12 cellular contexts compared by ENCODE assay signal in genomic region chr2:113175736-113176695, GRCh38. TPM values are rescaled to one million over a fixed set of nuclear protein-coding genes. Genes with fewer than 3 reads are reported as not detected.
DNase-seq lines count a peak whose midpoint lies in the region; ATAC-seq and TF ChIP-seq lines count a peak whose summit lies in the region.
"Had no signal": no experiment of that assay in that cellular context is flagged by ENCODE, and none has a peak within 500 bp of the region (broad histone marks: within the 10 kb centered on the region; RNA-seq: fewer than 3 reads in every experiment).

No MANE protein-coding gene starts in this region.

- peaks cover 26 to 42% of the 10 kb centered on the region in 2 donors for H3K36me3 Mint-ChIP-seq in CD14-positive monocyte
- H3K36me3 Mint-ChIP-seq in activated CD8-positive, alpha-beta T cell treated with anti-CD3 and anti-CD28 coated beads, Interleukin-2, amount 10 ng/mL, durations not matched to agents 7 days and 5 days (ENCODE audit: low read depth) = peaks cover 90% of the 10 kb centered on the region
- peaks cover 7 to 8% of the 10 kb centered on the region in 2 donors for H3K36me3 Mint-ChIP-seq in naive B cell

- H3K27ac ChIP-seq in PC-3 (ENCODE audit: low read length) = no peak overlapping the region
- H3K27ac ChIP-seq: left ventricle myocardium inferior had no signal

- H3K9ac ChIP-seq in PC-3 (ENCODE audit: low read length) = no peak overlapping the region

- H4K20me1 ChIP-seq in PC-3 (ENCODE audit: low read length) = no peaks in the 10 kb centered on the region

- intact Hi-C loops in CD14-positive monocyte (cut with micrococcal nuclease) = loop anchor here in 1 of 2 donors (5.0 kb wide), 1 partner anchor 34 kb away; no protein-coding TSS in a partner anchor
- intact Hi-C loops in PC-3 (cut with micrococcal nuclease) = no loop called here

- H3K4me1 Mint-ChIP-seq in CD14-positive monocyte = peaks cover 82% of the 10 kb centered on the region
- H3K4me1 Mint-ChIP-seq in activated CD8-positive, alpha-beta T cell treated with anti-CD3 and anti-CD28 coated beads, Interleukin-2, amount 10 ng/mL, durations not matched to agents 7 days and 5 days (ENCODE audit: low read depth) = peaks cover 79% of the 10 kb centered on the region
- H3K4me1 Mint-ChIP-seq in naive B cell = peaks cover 80 to 94% (median 93%) of the 10 kb centered on the region in 3 donors

- POLR2A ChIA-PET in activated CD8-positive, alpha-beta T cell treated with anti-CD3 and anti-CD28 coated beads, Interleukin-2, amount 10 ng/mL, durations not matched to agents 7 days and 5 days (lab: Charles Lee) = interaction anchor here (0.7 to 5.9 kb wide), 14 partner anchors 8 to 96 kb away, joined by 3 to 81 read pairs (median 8); no protein-coding TSS in a partner anchor
- POLR2A ChIA-PET in PC-3 (lab: Charles Lee; ENCODE audit: unreplicated experiment) = no interaction called here

- H2AFZ ChIP-seq in PC-3 (ENCODE audit: low read length) = no peak overlapping the region

- H3K4me3 ChIP-seq in PC-3 (ENCODE audit: low read length) = no peak overlapping the region

- H3K27me3 ChIP-seq in PC-3 (ENCODE audit: low read length) = no peaks in the 10 kb centered on the region

- no TSS peak for BruUV-seq in PC-3 (replicated peaks; lab: Mats Ljungman, UMichigan)

- H3K36me3 ChIP-seq in PC-3 (ENCODE audit: low read depth, low read length) = no peaks in the 10 kb centered on the region
- H3K36me3 ChIP-seq: left ventricle myocardium inferior had no signal

- no peak overlapping the region for H3K4me2 ChIP-seq in PC-3 (ENCODE audit: low read length)

- H3K9me3 Mint-ChIP-seq in CD14-positive monocyte = no peaks in the 10 kb centered on the region
- H3K9me3 Mint-ChIP-seq in activated CD8-positive, alpha-beta T cell treated with anti-CD3 and anti-CD28 coated beads, Interleukin-2, amount 10 ng/mL, durations not matched to agents 7 days and 5 days (ENCODE audit: insufficient read depth) = peaks cover 4% of the 10 kb centered on the region
- H3K9me3 Mint-ChIP-seq in naive B cell = peaks cover 0 to 4% (median 0%) of the 10 kb centered on the region in 7 donors

- H3K4me1 ChIP-seq in PC-3 (ENCODE audit: insufficient read depth, low read length) = no peaks in the 10 kb centered on the region
- H3K4me1 ChIP-seq: left ventricle myocardium inferior had no signal

- CTCF ChIA-PET in activated CD8-positive, alpha-beta T cell treated with anti-CD3 and anti-CD28 coated beads, Interleukin-2, amount 10 ng/mL, durations not matched to agents 7 days and 5 days (lab: Charles Lee) = interaction anchor here (1.0 to 13.5 kb wide), 11 partner anchors 13 to 214 kb away, joined by 3 to 370 read pairs (median 10); no protein-coding TSS in a partner anchor
- CTCF ChIA-PET in PC-3 (lab: Charles Lee) = no interaction called here

- H3K9me2 ChIP-seq in PC-3 (replicated peaks; ENCODE audit: low read length) = no peaks in the 10 kb centered on the region

- peak; percentile 23 for ATAC-seq in GM18517 (IDR thresholded peaks at IDR 0.05; ENCODE audit: unreplicated experiment)
- no peak for ATAC-seq in activated CD8-positive, alpha-beta T cell treated with anti-CD3 and anti-CD28 coated beads, Interleukin-2, amount 10 ng/mL, durations not matched to agents 7 days and 5 days
- ATAC-seq in naive B cell (ENCODE audit: low read depth in 2 of 2) = peak; percentile 67 to 68
- no peak for ATAC-seq in PC-3

- H3K9me3 ChIP-seq in PC-3 (ENCODE audit: low read length) = no peaks in the 10 kb centered on the region
- H3K9me3 ChIP-seq: Caco-2, left ventricle myocardium inferior had no signal

- H3K4me3 Mint-ChIP-seq in CD14-positive monocyte (peak overlapping the region; percentile 89 to 94), naive B cell (peak overlapping the region; percentile 80 to 98 (median 91))
- H3K4me3 Mint-ChIP-seq in activated CD8-positive, alpha-beta T cell treated with anti-CD3 and anti-CD28 coated beads, Interleukin-2, amount 10 ng/mL, durations not matched to agents 7 days and 5 days = peak overlapping the region; percentile 83

- H3K79me2 ChIP-seq in PC-3 (ENCODE audit: low read length) = no peaks in the 10 kb centered on the region

- H3K27me3 Mint-ChIP-seq in CD14-positive monocyte (ENCODE audit: low read depth in 3 of 3) = peaks cover 0 to 2% (median 0%) of the 10 kb centered on the region in 3 donors
- peaks cover 2% of the 10 kb centered on the region for H3K27me3 Mint-ChIP-seq in activated CD8-positive, alpha-beta T cell treated with anti-CD3 and anti-CD28 coated beads, Interleukin-2, amount 10 ng/mL, durations not matched to agents 7 days and 5 days (ENCODE audit: low read depth)
- no peaks in the 10 kb centered on the region for H3K27me3 Mint-ChIP-seq in naive B cell

- H3K27ac Mint-ChIP-seq in CD14-positive monocyte (peak overlapping the region in 6 of 7 donors; percentile 94 to 98 (median 98)), naive B cell (peak overlapping the region; percentile 84 to 99 (median 96))
- peak overlapping the region; percentile 91 for H3K27ac Mint-ChIP-seq in activated CD8-positive, alpha-beta T cell treated with anti-CD3 and anti-CD28 coated beads, Interleukin-2, amount 10 ng/mL, durations not matched to agents 7 days and 5 days

- no peak for DNase-seq in CD14-positive monocyte (ENCODE audit: low spot score)
- peak; percentile 72 for DNase-seq in activated CD8-positive, alpha-beta T cell treated with anti-CD3 and anti-CD28 coated beads, Interleukin-2, amount 10 ng/mL, durations not matched to agents 7 days and 5 days
- DNase-seq in naive B cell = peak; percentile 78
- no peak for DNase-seq in PC-3
- DNase-seq in NCI-H1417 (lab: John Stamatoyannopoulos, UW) = no peak
- no peak for DNase-seq in NCI-H1105 (lab: John Stamatoyannopoulos, UW)
- DNase-seq in middle frontal gyrus (ENCODE audit: extremely low spot score, low spot score) = no peak
- DNase-seq: Caco-2, left ventricle myocardium inferior, NCI-H146 had no signal

- TF ChIP-seq CTCF in CD14-positive monocyte (IDR thresholded peaks at IDR 0.05) (no peak), PC-3 (conservative IDR thresholded peaks at IDR 0.05; ENCODE audit: low read depth, low read length) (no peak)

- H3F3A ChIP-seq in PC-3 (ENCODE audit: low read length, unreplicated experiment) = no peaks in the 10 kb centered on the region

RNA-seq across cellular contexts. Expression of gene PSD4, which starts 2.2 kb away (rescaled TPM):
- polyA plus RNA-seq in CD14-positive monocyte = 10 to 100 TPM; 11.0 to 18.2 TPM
- 100 to 1,000 TPM; 394 to 404 TPM for total RNA-seq in activated CD8-positive, alpha-beta T cell treated with anti-CD3 and anti-CD28 coated beads, Interleukin-2, amount 10 ng/mL, durations not matched to agents 7 days and 5 days
- 10 to 100 TPM; 16.2 to 47.5 (median 29.1) TPM for polyA plus RNA-seq in naive B cell (ENCODE audit: low read depth in 6 of 6)
- total RNA-seq in PC-3 (2014; rRNA removed) = 46.6 and 60.3 TPM in 2 replicates

RNA-seq across cellular contexts. Expression of gene IL1RN, which starts 48.6 kb away (rescaled TPM):
- 100 to 1,000 TPM in 1 of 2 donors, 10 to 100 TPM in 1; 92.0 to 109 TPM for polyA plus RNA-seq in CD14-positive monocyte
- total RNA-seq in activated CD8-positive, alpha-beta T cell treated with anti-CD3 and anti-CD28 coated beads, Interleukin-2, amount 10 ng/mL, durations not matched to agents 7 days and 5 days = under 1 TPM in 1 of 2 experiments, not detected in 1; 0.31 TPM
- polyA plus RNA-seq in naive B cell (ENCODE audit: low read depth in 6 of 6) = under 1 TPM in 2 of 6 donors, not detected in 4; 0.14 to 0.29 TPM
- 1.3 and 8.2 TPM in 2 replicates for total RNA-seq in PC-3 (2014; rRNA removed)
- total RNA-seq: Caco-2, fibroblast of villous mesenchyme had no signal

Comparison
In these comparisons a context has a peak if more than half of its experiments do, and no peak if none do; other contexts are left out.
1. DNase-seq: peak in activated CD8-positive, alpha-beta T cell treated with anti-CD3 and anti-CD28 coated beads, Interleukin-2, amount 10 ng/mL, durations not matched to agents 7 days and 5 days (single experiment) and naive B cell (single experiment); none in CD14-positive monocyte (single experiment), PC-3 (single experiment), NCI-H1417 (0 of 3), NCI-H1105 (single experiment) and middle frontal gyrus (single experiment).
2. ATAC-seq: peak in GM18517 (single experiment) and naive B cell (2 of 2); none in activated CD8-positive, alpha-beta T cell treated with anti-CD3 and anti-CD28 coated beads, Interleukin-2, amount 10 ng/mL, durations not matched to agents 7 days and 5 days (single experiment) and PC-3 (single experiment).
3. Peak in every context shown above with its lines, with median percentiles within 50 percentile points of each other: H3K27ac Mint-ChIP-seq and H3K4me3 Mint-ChIP-seq.